15 cellular contexts compared by ENCODE assay signal in the genomic region with DNA sequence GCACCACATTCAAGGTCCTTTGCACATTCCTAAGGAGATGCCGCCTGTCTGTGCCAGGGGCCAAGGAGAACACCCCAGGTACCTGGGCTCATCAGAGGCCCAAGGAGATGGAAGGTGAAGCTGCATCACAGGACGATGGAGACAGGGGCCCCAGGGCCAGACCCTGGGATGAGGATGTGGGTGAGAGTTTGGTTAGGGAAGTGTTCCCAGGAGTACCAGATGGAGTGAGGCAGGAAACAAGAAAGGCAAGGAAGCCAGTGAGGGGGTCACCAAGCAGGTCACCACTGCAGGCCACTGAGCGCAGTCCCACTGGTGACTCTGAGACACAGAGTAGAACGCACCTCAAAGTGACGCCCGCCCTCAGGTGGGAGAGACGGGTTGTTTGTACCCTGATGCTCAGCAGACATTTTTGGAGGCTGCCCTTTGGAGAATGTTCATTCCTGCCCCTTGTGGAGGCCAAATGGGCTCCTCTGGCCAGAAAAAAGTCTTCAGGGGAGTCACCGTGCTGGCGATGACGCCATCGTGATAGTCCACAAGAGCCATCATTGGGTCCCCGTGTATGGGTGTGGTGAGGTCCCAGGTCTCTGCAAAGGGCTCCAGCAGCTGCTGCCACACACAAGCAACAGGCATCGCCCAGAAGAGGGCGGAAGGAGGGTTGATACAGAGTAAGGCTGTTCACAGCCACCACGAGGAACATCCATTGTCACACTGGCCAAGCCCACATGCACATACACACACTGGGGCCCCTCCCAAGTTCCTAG. TPM values are rescaled to one million over a fixed set of nuclear protein-coding genes. Genes with fewer than 3 reads are reported as not detected.
DNase-seq lines count a peak whose midpoint lies in the region; TF ChIP-seq lines count a peak whose summit lies in the region.
"Had no signal": no experiment of that assay in that cellular context is flagged by ENCODE, and none has a peak within 500 bp of the region (broad histone marks: within the 10 kb centered on the region; RNA-seq: fewer than 3 reads in every experiment).

No MANE protein-coding gene starts in this region.

- no peaks in the 10 kb centered on the region for H4K20me1 ChIP-seq in OCI-LY3 (ENCODE audit: insufficient read depth, low read length)

- TF ChIP-seq CTCF in CD14-positive monocyte (IDR thresholded peaks at IDR 0.05) (no peak), GM10248 (IDR thresholded peaks at IDR 0.05; ENCODE audit: control extremely low read depth, extremely low read depth, low read depth, missing control alignments) (peak; percentile 2), OCI-LY3 (IDR thresholded peaks at IDR 0.05; ENCODE audit: low read depth, low read length) (peak; percentile 49)

- POLR2A ChIA-PET in GM10248 (lab: Yijun Ruan, JAX), result interaction anchor here (0.9 kb wide), 1 partner anchor 8 kb away, joined by 3 read pairs; no protein-coding TSS in a partner anchor

- H3K18ac ChIP-seq in mesendoderm (ENCODE audit: low read length), result no peak overlapping the region

- H3K9me3 ChIP-seq in OCI-LY3 (ENCODE audit: insufficient read depth, low read length), result no peaks in the 10 kb centered on the region
- H3K9me3 ChIP-seq: tibial artery had no signal

- peak overlapping the region in 1 of 7 donors; percentile 42 for H3K27ac Mint-ChIP-seq in CD14-positive monocyte
- H3K27ac Mint-ChIP-seq: activated CD4-positive, alpha-beta memory T cell treated with anti-CD3 and anti-CD28 coated beads, Interleukin-2, amount 10 ng/mL, durations not matched to agents 7 days and 5 days; stimulated activated naive B cell treated with anti-CD40 and anti-IgM and Interleukin-4, amounts not matched to agents 10 μg/mL and 1 μg/mL and 100 μg/mL, for 72 hours had no signal

- intact Hi-C loops in CD14-positive monocyte (cut with micrococcal nuclease), result loop anchor here (5.0 to 10.0 kb wide), 3 partner anchors 33 to 77 kb away; a partner anchor contains a TSS

- H2BK5ac ChIP-seq in mesendoderm (ENCODE audit: low read length), result no peak overlapping the region

- H3K79me2 ChIP-seq in OCI-LY3 (ENCODE audit: low read length), result no peaks in the 10 kb centered on the region
- no peaks in the 10 kb centered on the region for H3K79me2 ChIP-seq in mesendoderm (ENCODE audit: control insufficient read depth, insufficient read depth, low read length)

- no peak overlapping the region for H3K4ac ChIP-seq in mesendoderm (ENCODE audit: low read depth, low read length)

- no peak overlapping the region for H4K5ac ChIP-seq in mesendoderm (ENCODE audit: low read length)

- no peak overlapping the region for H3K23ac ChIP-seq in mesendoderm (ENCODE audit: low read length)

- H3K9me3 Mint-ChIP-seq in CD14-positive monocyte, result peaks cover 0 to 2% (median 0%) of the 10 kb centered on the region in 7 donors
- H3K9me3 Mint-ChIP-seq: activated CD4-positive, alpha-beta memory T cell treated with anti-CD3 and anti-CD28 coated beads, Interleukin-2, amount 10 ng/mL, durations not matched to agents 7 days and 5 days; effector memory CD8-positive, alpha-beta T cell; memory B cell had no signal

- no peak for DNase-seq in CD14-positive monocyte (ENCODE audit: low spot score)
- no peak for DNase-seq in GM10248 (ENCODE audit: extremely low spot score)
- no peak for DNase-seq in mesendoderm
- no peak for DNase-seq in DMS153 (lab: John Stamatoyannopoulos, UW)
- DNase-seq in NAMALWA (ENCODE audit: low spot score), result no peak
- DNase-seq in effector CD8-positive, alpha-beta T cell (lab: John Stamatoyannopoulos, UW), result no peak
- DNase-seq: NCI-H2081 treated with DMSO at 0.1 percent for 48 hours had no signal

- H3K4me3 Mint-ChIP-seq in CD14-positive monocyte, result peak overlapping the region; percentile 15 to 27
- H3K4me3 Mint-ChIP-seq: activated CD4-positive, alpha-beta memory T cell treated with anti-CD3 and anti-CD28 coated beads, Interleukin-2, amount 10 ng/mL, durations not matched to agents 7 days and 5 days; effector memory CD8-positive, alpha-beta T cell; memory B cell; stimulated activated naive B cell treated with anti-CD40 and anti-IgM and Interleukin-4, amounts not matched to agents 10 μg/mL and 1 μg/mL and 100 μg/mL, for 72 hours had no signal

- peaks cover 17 to 21% of the 10 kb centered on the region in 2 donors for H3K36me3 Mint-ChIP-seq in CD14-positive monocyte
- H3K36me3 Mint-ChIP-seq: memory B cell; stimulated activated naive B cell treated with anti-CD40 and anti-IgM and Interleukin-4, amounts not matched to agents 10 μg/mL and 1 μg/mL and 100 μg/mL, for 72 hours had no signal

- no peak overlapping the region for H4K8ac ChIP-seq in mesendoderm (ENCODE audit: low read depth, low read length)

- CTCF ChIA-PET in GM10248 (lab: Yijun Ruan, JAX), result interaction anchor here (1.0 to 3.8 kb wide), 7 partner anchors 16 to 142 kb away, joined by 3 to 13 read pairs (median 7); no protein-coding TSS in a partner anchor

- H2BK15ac ChIP-seq in mesendoderm (replicated peaks; ENCODE audit: low read depth), result no peak overlapping the region

- H3K4me2 ChIP-seq in OCI-LY3 (ENCODE audit: low read length) (peak overlapping the region; percentile 15), mesendoderm (ENCODE audit: low read length) (no peak overlapping the region)

- WGBS in mesendoderm (ENCODE audit: extremely low coverage, insufficient coverage, low lambda C conversion rate), result no CpG with 5 or more reads among the region's 15 CpGs

- no peak overlapping the region for H3K9ac ChIP-seq in OCI-LY3 (ENCODE audit: low read length)
- H3K9ac ChIP-seq in mesendoderm (ENCODE audit: low read length), result no peak overlapping the region

- H3K27me3 Mint-ChIP-seq in CD14-positive monocyte (ENCODE audit: low read depth in 3 of 3), result peaks cover 2 to 4% (median 3%) of the 10 kb centered on the region in 3 donors
- H3K27me3 Mint-ChIP-seq: activated CD4-positive, alpha-beta memory T cell treated with anti-CD3 and anti-CD28 coated beads, Interleukin-2, amount 10 ng/mL, durations not matched to agents 7 days and 5 days; effector memory CD8-positive, alpha-beta T cell had no signal

- H3K56ac ChIP-seq in mesendoderm (ENCODE audit: low read length), result no peak overlapping the region

- H3K27ac ChIP-seq in OCI-LY3 (ENCODE audit: low read length), result no peak overlapping the region
- no peak overlapping the region for H3K27ac ChIP-seq in mesendoderm (ENCODE audit: low read depth, low read length)
- H3K27ac ChIP-seq: heart right ventricle, WERI-Rb-1 had no signal

- peak overlapping the region; percentile 74 for H2AK5ac ChIP-seq in mesendoderm (ENCODE audit: low read length)

- H2AFZ ChIP-seq in OCI-LY3 (ENCODE audit: low read depth, low read length), result no peak overlapping the region

- H3K27me3 ChIP-seq in OCI-LY3 (ENCODE audit: low read depth, low read length), result no peaks in the 10 kb centered on the region
- H3K27me3 ChIP-seq in mesendoderm (ENCODE audit: insufficient read depth, low read length, poor library complexity), result no peaks in the 10 kb centered on the region
- H3K27me3 ChIP-seq: heart right ventricle, tibial artery had no signal

- H3K4me1 ChIP-seq in OCI-LY3 (ENCODE audit: low read length) (peaks cover 33% of the 10 kb centered on the region), mesendoderm (ENCODE audit: control insufficient read depth, low read depth, low read length) (no peaks in the 10 kb centered on the region)

- H2BK120ac ChIP-seq in mesendoderm (ENCODE audit: low read depth, low read length), result no peak overlapping the region

- H3K4me3 ChIP-seq in OCI-LY3 (ENCODE audit: low read length) (no peak overlapping the region), mesendoderm (ENCODE audit: low read length) (no peak overlapping the region)
- H3K4me3 ChIP-seq: heart right ventricle, tibial artery had no signal

- H3K79me1 ChIP-seq in mesendoderm (ENCODE audit: low read length), result no peaks in the 10 kb centered on the region

- no peaks in the 10 kb centered on the region for H3K36me3 ChIP-seq in OCI-LY3 (replicated peaks; ENCODE audit: low read depth, low read length)
- no peaks in the 10 kb centered on the region for H3K36me3 ChIP-seq in mesendoderm (ENCODE audit: control insufficient read depth, insufficient read depth, low read length)
- H3K36me3 ChIP-seq: tibial artery, WERI-Rb-1 had no signal

- H3K4me1 Mint-ChIP-seq in CD14-positive monocyte, result peaks cover 62% of the 10 kb centered on the region

RNA-seq across cellular contexts. Expression of a gene that starts 57.5 kb away (rescaled TPM):
- under 1 TPM in 1 of 2 donors, not detected in 1; 0.81 TPM for polyA plus RNA-seq in CD14-positive monocyte
- polyA plus RNA-seq in mesendoderm (2013, experiment 1 of 2), result 0.10 TPM
- 0.06 TPM for polyA plus RNA-seq in mesendoderm (2013, experiment 2 of 2)
